13 cellular contexts compared by ENCODE assay signal in the genomic region with DNA sequence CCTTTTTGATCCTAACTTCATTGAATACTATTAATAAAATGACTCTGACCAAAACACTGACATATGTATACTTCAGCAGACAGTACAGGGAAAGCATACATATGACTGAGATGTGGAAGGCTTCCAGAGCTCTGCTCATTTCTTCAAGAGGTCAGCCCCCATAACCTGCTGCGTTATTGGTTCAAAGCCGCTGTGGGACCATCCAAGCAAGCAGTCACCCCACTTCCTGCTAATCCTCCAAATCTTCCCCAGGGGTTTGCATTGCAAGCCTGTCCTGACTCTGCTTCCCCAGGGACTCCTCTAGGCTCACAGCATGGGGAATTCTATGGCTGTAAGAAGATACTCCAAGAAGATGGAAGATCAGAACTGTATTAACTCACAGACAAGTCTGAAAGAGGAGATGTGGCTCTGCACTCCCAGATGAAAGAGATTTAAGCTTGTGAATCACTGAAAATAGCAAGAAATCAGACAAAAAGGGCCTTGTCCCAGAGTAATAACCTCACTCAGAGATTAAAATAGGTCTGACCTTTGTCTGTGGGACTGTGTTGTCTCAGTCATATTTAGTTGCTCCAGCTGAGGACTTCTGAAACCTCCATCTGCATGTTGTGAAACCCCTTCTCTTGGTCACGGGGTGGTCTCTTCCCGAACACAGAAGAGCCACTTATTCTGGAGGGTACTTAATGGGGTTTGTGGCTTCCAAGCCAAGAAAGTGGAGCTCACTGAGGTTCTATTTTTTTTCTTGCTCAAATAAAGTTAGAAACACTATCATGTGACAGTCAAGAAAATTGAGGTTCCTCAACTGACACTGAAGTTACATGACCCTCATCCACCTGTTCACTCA.
DNase-seq lines count a peak whose midpoint lies in the region; ATAC-seq and TF ChIP-seq lines count a peak whose summit lies in the region.
"Had no signal": no experiment of that assay in that cellular context is flagged by ENCODE, and none has a peak within 500 bp of the region (broad histone marks: within the 10 kb centered on the region; RNA-seq: fewer than 3 reads in every experiment).

No MANE protein-coding gene starts in this region.

- no peak overlapping the region for H3K18ac ChIP-seq in mesendoderm (ENCODE audit: low read length)

- ATAC-seq in GM19452 (IDR thresholded peaks at IDR 0.05; ENCODE audit: unreplicated experiment) = peak; percentile 76
- peak; percentile 58 for ATAC-seq in HG02970 (IDR thresholded peaks at IDR 0.05; ENCODE audit: low FRiP score, unreplicated experiment)
- ATAC-seq in activated T-cell treated with anti-CD3 and anti-CD28 coated beads, Interleukin-2, amount 50 U/mL, for 72 hours (replicated peaks in 1 of 2) = no peak
- ATAC-seq: CD8-positive, alpha-beta T cell had no signal

- 0 out of 2 replicates have a peak overlapping the region, but pooled peaks have one; percentile 15 for H3K4me2 ChIP-seq in OCI-LY7 (ENCODE audit: low read length)
- H3K4me2 ChIP-seq in mesendoderm (ENCODE audit: low read length) = no peak overlapping the region

- H3K79me1 ChIP-seq in mesendoderm (ENCODE audit: low read length) = no peaks in the 10 kb centered on the region

- no peak overlapping the region for H2AK5ac ChIP-seq in mesendoderm (ENCODE audit: low read length)

- H2AFZ ChIP-seq in OCI-LY7 (ENCODE audit: low read length) = peak overlapping the region; percentile 11; the same call in 1 of the 2 replicates

- no peaks in the 10 kb centered on the region for H3K9me2 ChIP-seq in OCI-LY7 (ENCODE audit: insufficient read depth, low read length)

- peaks cover 8% of the 10 kb centered on the region for H3K4me1 ChIP-seq in OCI-LY7 (ENCODE audit: insufficient read depth, low read length, poor library complexity, severe bottlenecking)
- H3K4me1 ChIP-seq in mesendoderm (ENCODE audit: control insufficient read depth, low read depth, low read length) = no peaks in the 10 kb centered on the region
- H3K4me1 ChIP-seq: suprapubic skin had no signal

- H4K20me1 ChIP-seq in OCI-LY7 (ENCODE audit: insufficient read depth, low read length) = no peaks in the 10 kb centered on the region

- no peak overlapping the region for H3K27ac ChIP-seq in OCI-LY7 (ENCODE audit: low read depth, low read length, poor library complexity, severe bottlenecking)
- no peak overlapping the region for H3K27ac ChIP-seq in mesendoderm (ENCODE audit: low read depth, low read length)
- H3K27ac ChIP-seq: suprapubic skin had no signal

- H3K4me1 Mint-ChIP-seq in activated T-cell treated with anti-CD3 and anti-CD28 coated beads, Interleukin-2, amount 50 U/mL, for 72 hours (ENCODE audit: low read depth) = no peaks in the 10 kb centered on the region

- H2BK120ac ChIP-seq in mesendoderm (ENCODE audit: low read depth, low read length) = no peak overlapping the region

- H3K56ac ChIP-seq in mesendoderm (ENCODE audit: low read length) = no peak overlapping the region

- H3K36me3 ChIP-seq in OCI-LY7 (ENCODE audit: insufficient read depth, low read length) (no peaks in the 10 kb centered on the region), mesendoderm (ENCODE audit: control insufficient read depth, insufficient read depth, low read length) (no peaks in the 10 kb centered on the region)
- H3K36me3 ChIP-seq: suprapubic skin had no signal

- no peak overlapping the region for H2BK5ac ChIP-seq in mesendoderm (ENCODE audit: low read length)

- intact Hi-C loops in OCI-LY7 (cut with micrococcal nuclease; ENCODE audit: unreplicated experiment) = no loop called here

- no peak overlapping the region for H2BK15ac ChIP-seq in mesendoderm (replicated peaks; ENCODE audit: low read depth)

- no CpG with 5 or more reads among the region's 4 CpGs for WGBS in mesendoderm (ENCODE audit: extremely low coverage, insufficient coverage, low lambda C conversion rate)

- H3K79me2 ChIP-seq in OCI-LY7 (ENCODE audit: insufficient read depth, low read depth, low read length) (no peaks in the 10 kb centered on the region), mesendoderm (ENCODE audit: control insufficient read depth, insufficient read depth, low read length) (no peaks in the 10 kb centered on the region)

- BruUV-seq in OCI-LY7 (replicated peaks; lab: Mats Ljungman, UMichigan) = no TSS peak

- POLR2A ChIA-PET in OCI-LY7 (lab: Charles Lee) = interaction anchor here (0.7 to 1.0 kb wide), 4 partner anchors 12 to 210 kb away, joined by 3 read pairs; no protein-coding TSS in a partner anchor

- no peak overlapping the region for H4K5ac ChIP-seq in mesendoderm (ENCODE audit: low read length)

- CTCF ChIA-PET in OCI-LY7 (lab: Charles Lee; ENCODE audit: unreplicated experiment) = no interaction called here

- H3K27ac Mint-ChIP-seq in activated T-cell treated with anti-CD3 and anti-CD28 coated beads, Interleukin-2, amount 50 U/mL, for 72 hours = no peak overlapping the region
- H3K27ac Mint-ChIP-seq: CD8-positive, alpha-beta T cell had no signal

- no peak overlapping the region for H3K4ac ChIP-seq in mesendoderm (ENCODE audit: low read depth, low read length)

- H3K4me3 ChIP-seq in GM12865 (ENCODE audit: low read depth, low read length) (peak overlapping the region; percentile 26), OCI-LY7 (ENCODE audit: low read depth, low read length, poor library complexity, severe bottlenecking) (no peak overlapping the region), mesendoderm (ENCODE audit: low read length) (no peak overlapping the region)
- H3K4me3 ChIP-seq: lung, suprapubic skin had no signal

- no peaks in the 10 kb centered on the region for H3K27me3 ChIP-seq in mesendoderm (ENCODE audit: insufficient read depth, low read length, poor library complexity)
- H3K27me3 ChIP-seq: suprapubic skin had no signal

- H3K23ac ChIP-seq in mesendoderm (ENCODE audit: low read length) = no peak overlapping the region

- no peaks in the 10 kb centered on the region for H3K9me3 Mint-ChIP-seq in activated T-cell treated with anti-CD3 and anti-CD28 coated beads, Interleukin-2, amount 50 U/mL, for 72 hours
- H3K9me3 Mint-ChIP-seq: CD8-positive, alpha-beta T cell had no signal

- H4K8ac ChIP-seq in mesendoderm (ENCODE audit: low read depth, low read length) = no peak overlapping the region

- no peak overlapping the region for H3K9ac ChIP-seq in mesendoderm (ENCODE audit: low read length)

- peak; percentile 79 for DNase-seq in GM12865 (ENCODE audit: low read depth)
- peak; percentile 3 for DNase-seq in OCI-LY7 (ENCODE audit: low spot score)
- no peak for DNase-seq in mesendoderm
- DNase-seq in NCI-H2029 treated with DMSO at 0.1 percent for 48 hours (lab: John Stamatoyannopoulos, UW) = no peak
- DNase-seq in OCI-M1 (lab: John Stamatoyannopoulos, UW) = no peak
- DNase-seq in activated T-cell treated with anti-CD3 and anti-CD28 coated beads, Interleukin-2, amount 50 U/mL, for 72 hours = no peak
- DNase-seq: activated T-cell treated with anti-CD3 and anti-CD28 coated beads for 4 hours; CD8-positive, alpha-beta T cell; stimulated activated CD4-positive, alpha-beta T cell treated with anti-CD3 and anti-CD28 coated beads, Interleukin-12 subunit alpha, Interleukin-12 subunit beta, amount 100 ng/mL, for 4 hours had no signal

- no peaks in the 10 kb centered on the region for H3K36me3 Mint-ChIP-seq in activated T-cell treated with anti-CD3 and anti-CD28 coated beads, Interleukin-2, amount 50 U/mL, for 72 hours (ENCODE audit: insufficient read depth in 2 of 2)
- H3K36me3 Mint-ChIP-seq: CD8-positive, alpha-beta T cell had no signal

- no peak overlapping the region for H3K4me3 Mint-ChIP-seq in activated T-cell treated with anti-CD3 and anti-CD28 coated beads, Interleukin-2, amount 50 U/mL, for 72 hours
- H3K4me3 Mint-ChIP-seq: CD8-positive, alpha-beta T cell had no signal

- TF ChIP-seq CTCF in GM12865 (IDR thresholded peaks at IDR 0.05; ENCODE audit: insufficient read depth, low read depth, low read length, missing control alignments) (no peak), OCI-LY7 (conservative IDR thresholded peaks at IDR 0.05; ENCODE audit: low read length) (no peak)

- H3K9me3 ChIP-seq in OCI-LY7 (ENCODE audit: low read length) = no peaks in the 10 kb centered on the region
- H3K9me3 ChIP-seq: suprapubic skin had no signal

- no peaks in the 10 kb centered on the region for H3K27me3 Mint-ChIP-seq in activated T-cell treated with anti-CD3 and anti-CD28 coated beads, Interleukin-2, amount 50 U/mL, for 72 hours (ENCODE audit: low read depth)

Comparison
In these comparisons a context has a peak if more than half of its experiments do, and no peak if none do; other contexts are left out.
1. DNase-seq: peak in GM12865 (single experiment) and OCI-LY7 (single experiment); none in mesendoderm (single experiment), NCI-H2029 treated with DMSO at 0.1 percent for 48 hours (single experiment), OCI-M1 (single experiment) and activated T-cell treated with anti-CD3 and anti-CD28 coated beads, Interleukin-2, amount 50 U/mL, for 72 hours (0 of 2).
2. ATAC-seq: peak in GM19452 (single experiment) and HG02970 (single experiment); none in activated T-cell treated with anti-CD3 and anti-CD28 coated beads, Interleukin-2, amount 50 U/mL, for 72 hours (0 of 2).